Comparison of ENCODE assay signal across 8 cellular contexts in the genomic region with DNA sequence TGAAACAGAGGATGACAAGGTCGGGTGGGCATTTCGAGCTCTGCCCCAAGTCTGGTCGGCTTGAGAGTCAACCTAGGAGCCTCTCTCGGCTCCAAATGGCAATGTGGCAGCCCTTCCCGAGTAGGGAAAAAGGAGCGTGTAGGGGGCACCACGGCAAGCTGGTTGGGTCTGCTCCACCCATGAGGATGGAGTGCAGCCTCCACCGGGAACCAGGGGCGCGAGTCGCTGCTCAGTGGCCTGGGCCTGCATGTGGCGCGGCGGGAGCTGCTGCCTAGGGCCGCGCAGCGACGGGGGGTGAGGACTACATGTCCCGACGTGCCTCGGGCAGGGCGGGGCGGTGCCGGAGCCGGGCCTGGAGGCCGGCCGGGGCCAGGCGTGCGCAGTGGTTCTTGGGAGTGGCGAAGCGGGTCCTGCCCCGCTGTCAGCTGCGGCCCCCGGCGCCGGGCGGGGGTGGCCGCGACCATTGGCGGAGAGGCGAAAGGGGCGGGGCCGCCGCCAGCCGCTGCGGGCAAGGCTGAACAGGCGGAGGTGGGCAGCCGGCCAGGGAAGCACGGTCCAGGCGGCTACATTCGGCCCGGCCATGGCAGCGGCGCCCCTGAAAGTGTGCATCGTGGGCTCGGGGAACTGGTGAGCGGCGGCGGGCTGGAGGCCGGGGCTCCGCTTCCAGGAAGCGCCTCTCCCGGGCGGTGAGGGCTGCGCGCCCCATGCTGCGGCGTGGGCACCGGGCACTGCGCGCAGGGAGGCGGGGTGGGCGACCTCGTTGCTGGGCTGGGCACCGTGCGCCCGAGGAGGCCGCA. TPM values are rescaled to one million over a fixed set of nuclear protein-coding genes. Genes with fewer than 3 reads are reported as not detected.
A peak's percentile ranks its signal among the peaks of the same experiment; 100 is the strongest.
DNase-seq lines count a peak whose midpoint lies in the region; TF ChIP-seq lines count a peak whose summit lies in the region.

A gene (plus strand): TSS at position 489 of the 797 bp plus-strand sequence. CDS start 92 bp downstream, at position 581.

- WGBS in H9 (ENCODE audit: extremely low coverage, insufficient read length, low lambda C conversion rate), result no CpG with 5 or more reads among the region's 78 CpGs

- no peaks in the 10 kb centered on the region for H3K4me1 ChIP-seq in H9 (ENCODE audit: insufficient read depth, low read length)

- H3K23ac ChIP-seq in H9 (ENCODE audit: insufficient read length, low read depth, low read length), result no peak within 1 kb of the TSS

- TF ChIP-seq CTCF in H9 (conservative IDR thresholded peaks at IDR 0.05) (no peak), fibroblast of the aortic adventitia (IDR thresholded peaks at IDR 0.05; ENCODE audit: insufficient read depth, low read length) (peak; percentile 11), nephron progenitor cell (IDR thresholded peaks at IDR 0.05) (no peak)

- H3K4me3 ChIP-seq in fibroblast of the aortic adventitia (ENCODE audit: low read depth, low read length), result peak within 1 kb of the TSS; percentile 75

- H3K27me3 Mint-ChIP-seq in H9 (ENCODE audit: low read depth) (peaks cover 24% of the 10 kb centered on the region), nephron progenitor cell (ENCODE audit: low read depth, poor library complexity) (peaks cover 44% of the 10 kb centered on the region)
- H3K27me3 Mint-ChIP-seq in stimulated activated naive CD8-positive, alpha-beta T cell treated with anti-CD3 and anti-CD28 coated beads, Interleukin-15, Interleukin-2, amounts not matched to agents 100 ng/mL and 50 ng/mL, for 24 hours, result no peaks in the 10 kb centered on the region

- peaks cover 12% of the 10 kb centered on the region for H3K9me3 ChIP-seq in H9 (ENCODE audit: control insufficient read depth, low read depth, low read length)

- H3K27ac Mint-ChIP-seq in H9 (0 out of 7 replicates have a peak within 1 kb of the TSS, but pooled peaks of 1 of the 3 experiments have one; percentile 15), nephron progenitor cell (no peak within 1 kb of the TSS)
- H3K27ac Mint-ChIP-seq in stimulated activated naive CD8-positive, alpha-beta T cell treated with anti-CD3 and anti-CD28 coated beads, Interleukin-15, Interleukin-2, amounts not matched to agents 100 ng/mL and 50 ng/mL, for 24 hours, result peak within 1 kb of the TSS; percentile 86

- H3K36me3 Mint-ChIP-seq in H9 (ENCODE audit: insufficient read depth in 1 of 3, low read depth in 3 of 3) (peaks cover 11 to 22% (median 20%) of the 10 kb centered on the region in 3 experiments), nephron progenitor cell (ENCODE audit: low read depth) (peaks cover 18% of the 10 kb centered on the region)
- peaks cover 15% of the 10 kb centered on the region for H3K36me3 Mint-ChIP-seq in stimulated activated naive CD8-positive, alpha-beta T cell treated with anti-CD3 and anti-CD28 coated beads, Interleukin-15, Interleukin-2, amounts not matched to agents 100 ng/mL and 50 ng/mL, for 24 hours (ENCODE audit: low read depth)

- no peaks in the 10 kb centered on the region for H3K79me2 ChIP-seq in H9 (ENCODE audit: insufficient read depth, low read length)

- H4K20me1 ChIP-seq in H9 (ENCODE audit: control insufficient read depth, insufficient read depth, insufficient read length), result no peaks in the 10 kb centered on the region

- H3K23me2 ChIP-seq in H9 (ENCODE audit: insufficient read length, low read depth, low read length, poor library complexity, severe bottlenecking), result peaks cover 3% of the 10 kb centered on the region

- no peak within 1 kb of the TSS for H3K56ac ChIP-seq in H9 (ENCODE audit: insufficient read length, low read depth, low read length)

- H2BK12ac ChIP-seq in H9 (ENCODE audit: insufficient read length, low read depth, low read length), result no peak within 1 kb of the TSS

- peak within 1 kb of the TSS; percentile 35 for H2AFZ ChIP-seq in H9 (ENCODE audit: low read length)

- H4K91ac ChIP-seq in H9 (ENCODE audit: insufficient read length, low read depth, low read length), result no peak within 1 kb of the TSS

- no peak within 1 kb of the TSS for H3K27ac ChIP-seq in H9 (ENCODE audit: insufficient read length, low read depth, low read length)

- H3K9me3 Mint-ChIP-seq in H9, result peaks cover 25 to 28% of the 10 kb centered on the region in 2 experiments
- H3K9me3 Mint-ChIP-seq in nephron progenitor cell, result peaks cover 37% of the 10 kb centered on the region
- peaks cover 7% of the 10 kb centered on the region for H3K9me3 Mint-ChIP-seq in stimulated activated naive CD8-positive, alpha-beta T cell treated with anti-CD3 and anti-CD28 coated beads, Interleukin-15, Interleukin-2, amounts not matched to agents 100 ng/mL and 50 ng/mL, for 24 hours

- H2BK20ac ChIP-seq in H9 (ENCODE audit: low read depth, low read length, poor library complexity, severe bottlenecking), result no peak within 1 kb of the TSS

- no peak within 1 kb of the TSS; the same call in 1 of the 2 replicates for H3K14ac ChIP-seq in H9 (ENCODE audit: insufficient read depth, low read length)

- H2BK5ac ChIP-seq in H9 (ENCODE audit: insufficient read length, low read length), result no peak within 1 kb of the TSS

- no peak within 1 kb of the TSS for H3K18ac ChIP-seq in H9 (ENCODE audit: insufficient read length, low read depth, low read length)

- no peak within 1 kb of the TSS for H2BK15ac ChIP-seq in H9 (ENCODE audit: low read depth, low read length)

- peak within 1 kb of the TSS; percentile 79 to 93 for H3K4me3 Mint-ChIP-seq in H9
- peak within 1 kb of the TSS; percentile 89 for H3K4me3 Mint-ChIP-seq in nephron progenitor cell
- peak within 1 kb of the TSS; percentile 95 for H3K4me3 Mint-ChIP-seq in stimulated activated naive CD8-positive, alpha-beta T cell treated with anti-CD3 and anti-CD28 coated beads, Interleukin-15, Interleukin-2, amounts not matched to agents 100 ng/mL and 50 ng/mL, for 24 hours

- no peak within 1 kb of the TSS for H3K4ac ChIP-seq in H9 (ENCODE audit: low read depth, low read length)

- H3K4me2 ChIP-seq in H9 (ENCODE audit: insufficient read depth, insufficient read length, low read length), result peak within 1 kb of the TSS; percentile 53

- no peak within 1 kb of the TSS for H3T11ph ChIP-seq in H9 (ENCODE audit: low read length)

- peaks cover 9% of the 10 kb centered on the region in 2 experiments for H3K4me1 Mint-ChIP-seq in H9
- H3K4me1 Mint-ChIP-seq in nephron progenitor cell, result peaks cover 15% of the 10 kb centered on the region
- H3K4me1 Mint-ChIP-seq in stimulated activated naive CD8-positive, alpha-beta T cell treated with anti-CD3 and anti-CD28 coated beads, Interleukin-15, Interleukin-2, amounts not matched to agents 100 ng/mL and 50 ng/mL, for 24 hours (ENCODE audit: low read depth), result peaks cover 39% of the 10 kb centered on the region

- H4K5ac ChIP-seq in H9 (ENCODE audit: insufficient read length, low read depth, low read length), result no peak within 1 kb of the TSS

- peaks cover 6% of the 10 kb centered on the region; the same call in 1 of the 2 replicates for H3K27me3 ChIP-seq in H9 (ENCODE audit: insufficient read depth, low read length)

- no peaks in the 10 kb centered on the region for H3K79me1 ChIP-seq in H9 (ENCODE audit: insufficient read depth, low read depth, low read length, poor library complexity, severe bottlenecking)

- peak; percentile 97 for DNase-seq in ELF-1 (ENCODE audit: low read depth, low spot score)
- peak; percentile 98 for DNase-seq in H9
- peak; percentile 86 for DNase-seq in M059J (ENCODE audit: low read depth)
- DNase-seq in SHP77 treated with DMSO at 0.1 percent for 48 hours (lab: John Stamatoyannopoulos, UW), result peak; percentile 80
- peak; percentile 98 for DNase-seq in activated effector memory CD4-positive, alpha-beta T cell treated with anti-CD3 and anti-CD28 coated beads, Interleukin-2, amount 50 U/mL, for 16 hours
- DNase-seq in fibroblast of the aortic adventitia (ENCODE audit: low read depth), result peak; percentile 83
- DNase-seq in nephron progenitor cell, result peak; percentile 95

- H4K8ac ChIP-seq in H9 (replicated peaks; ENCODE audit: insufficient read length, low read depth, low read length), result no peak within 1 kb of the TSS

- H2BK120ac ChIP-seq in H9 (ENCODE audit: low read depth, low read length, poor library complexity, severe bottlenecking), result no peak within 1 kb of the TSS

- H3K9ac ChIP-seq in H9 (ENCODE audit: extremely low read depth, insufficient read length, low read length), result no peak within 1 kb of the TSS

- H2AK5ac ChIP-seq in H9 (ENCODE audit: insufficient read length, low read length), result no peak within 1 kb of the TSS

RNA-seq across cellular contexts. Expression of the gene that starts here (rescaled TPM):
- 3.7 and 4.0 TPM in 2 replicates for total RNA-seq in H9 (2021)
- total RNA-seq in M059J (2014; rRNA removed; shearing (Covaris generic)), result 3.1 and 14.5 TPM in 2 replicates
- 8.5 and 10.3 TPM in 2 replicates for total RNA-seq in fibroblast of the aortic adventitia (ENCODE audit: low replicate concordance)
